ENCODE assay signal across 29 cellular contexts in genomic region chr6:45982280-45983036, GRCh38. TPM values are rescaled to one million over a fixed set of nuclear protein-coding genes. Genes with fewer than 3 reads are reported as not detected.
"Had no signal": no experiment of that assay in that cellular context is flagged by ENCODE, and none has a peak within 500 bp of the region (broad histone marks: within the 10 kb centered on the region; RNA-seq: fewer than 3 reads in every experiment).

No MANE protein-coding gene starts in this region.

- H3K9me3 Mint-ChIP-seq: activated naive CD4-positive, alpha-beta T cell treated with anti-CD3 and anti-CD28 coated beads, Interleukin-2, amount 10 ng/mL, durations not matched to agents 7 days and 5 days; activated naive CD8-positive, alpha-beta T cell treated with anti-CD3 and anti-CD28 coated beads, Interleukin-2, amount 10 ng/mL, durations not matched to agents 7 days and 5 days; dendritic cell treated with granulocyte-macrophage colony-stimulating factor and Interleukin-4, amounts not matched to agents 40 ng/mL and 50 ng/mL, for 4 days; immature natural killer cell; stimulated activated naive B cell treated with anti-CD40 and anti-IgM and Interleukin-4, amounts not matched to agents 10 μg/mL and 1 μg/mL and 100 μg/mL, for 72 hours; T-helper 1 cell treated with Interleukin-12 subunit alpha and Interleukin-12 subunit beta and Interleukin-4 antibody, amounts not matched to agents 30 μg/mL and 1 μg/mL, for 36 hours had no signal

- H3K9me3 ChIP-seq: esophagus muscularis mucosa, left lung, ovary, prostate gland, thyroid gland had no signal

- H3K36me3 Mint-ChIP-seq: activated naive CD4-positive, alpha-beta T cell treated with anti-CD3 and anti-CD28 coated beads, Interleukin-2, amount 10 ng/mL, durations not matched to agents 7 days and 5 days; immature natural killer cell; naive B cell; stimulated activated naive B cell treated with anti-CD40 and anti-IgM and Interleukin-4, amounts not matched to agents 10 μg/mL and 1 μg/mL and 100 μg/mL, for 72 hours had no signal

- H3K36me3 ChIP-seq: left lung, ovary, prostate gland, stomach, thyroid gland had no signal

- H3K27ac Mint-ChIP-seq: activated naive CD4-positive, alpha-beta T cell treated with anti-CD3 and anti-CD28 coated beads, Interleukin-2, amount 10 ng/mL, durations not matched to agents 7 days and 5 days; activated naive CD8-positive, alpha-beta T cell treated with anti-CD3 and anti-CD28 coated beads, Interleukin-2, amount 10 ng/mL, durations not matched to agents 7 days and 5 days; activated T-cell treated with anti-CD3 and anti-CD28 coated beads, Interleukin-2, amount 50 U/mL, for 72 hours; dendritic cell treated with granulocyte-macrophage colony-stimulating factor and Interleukin-4, amounts not matched to agents 40 ng/mL and 50 ng/mL, for 4 days; immature natural killer cell; stimulated activated naive B cell treated with anti-CD40 and anti-IgM and Interleukin-4, amounts not matched to agents 10 μg/mL and 1 μg/mL and 100 μg/mL, for 72 hours; T-helper 1 cell treated with Interleukin-12 subunit alpha and Interleukin-12 subunit beta and Interleukin-4 antibody, amounts not matched to agents 30 μg/mL and 1 μg/mL, for 36 hours had no signal

- H3K27me3 ChIP-seq: esophagus muscularis mucosa, left lung, ovary, stomach, thyroid gland had no signal

- ATAC-seq: activated T-cell treated with anti-CD3 and anti-CD28 coated beads, Interleukin-2, amount 50 U/mL, for 72 hours; foreskin keratinocyte; left lung; stimulated activated naive B cell treated with anti-CD40 and anti-IgM and Interleukin-4, amounts not matched to agents 10 μg/mL and 1 μg/mL and 100 μg/mL, for 72 hours had no signal

- H3K4me3 Mint-ChIP-seq: activated naive CD4-positive, alpha-beta T cell treated with anti-CD3 and anti-CD28 coated beads, Interleukin-2, amount 10 ng/mL, durations not matched to agents 7 days and 5 days; activated naive CD8-positive, alpha-beta T cell treated with anti-CD3 and anti-CD28 coated beads, Interleukin-2, amount 10 ng/mL, durations not matched to agents 7 days and 5 days; activated T-cell treated with anti-CD3 and anti-CD28 coated beads, Interleukin-2, amount 50 U/mL, for 72 hours; dendritic cell treated with granulocyte-macrophage colony-stimulating factor and Interleukin-4, amounts not matched to agents 40 ng/mL and 50 ng/mL, for 4 days; immature natural killer cell; naive B cell; stimulated activated naive B cell treated with anti-CD40 and anti-IgM and Interleukin-4, amounts not matched to agents 10 μg/mL and 1 μg/mL and 100 μg/mL, for 72 hours; T-helper 1 cell treated with Interleukin-12 subunit alpha and Interleukin-12 subunit beta and Interleukin-4 antibody, amounts not matched to agents 30 μg/mL and 1 μg/mL, for 36 hours had no signal

- H3K4me3 ChIP-seq: esophagus muscularis mucosa, left lung, ovary, prostate gland, stomach, thyroid gland had no signal

- H3K27me3 Mint-ChIP-seq: dendritic cell treated with granulocyte-macrophage colony-stimulating factor and Interleukin-4, amounts not matched to agents 40 ng/mL and 50 ng/mL, for 4 days had no signal

- H3K4me1 ChIP-seq: foreskin keratinocyte, left lung, prostate gland had no signal

- H3K27ac ChIP-seq: esophagus muscularis mucosa, foreskin keratinocyte, left lung, ovary, prostate gland, stomach, VCaP had no signal

- DNase-seq: activated CD4-positive, alpha-beta T cell treated with anti-CD3 and anti-CD28 coated beads for 4 hours; activated CD4-positive, alpha-beta T cell treated with anti-CD3 and anti-CD28 coated beads, Interleukin-2, amount 50 U/mL, for 4 hours; activated effector memory CD4-positive, alpha-beta T cell treated with Interleukin-2 at 50 U/mL for 16 hours; activated naive CD4-positive, alpha-beta T cell treated with anti-CD3 and anti-CD28 coated beads, Interleukin-2, amount 10 ng/mL, durations not matched to agents 7 days and 5 days; activated naive CD8-positive, alpha-beta T cell treated with anti-CD3 and anti-CD28 coated beads, Interleukin-2, amount 10 ng/mL, durations not matched to agents 7 days and 5 days; activated T-cell treated with anti-CD3 and anti-CD28 coated beads for 4 hours; activated T-cell treated with anti-CD3 and anti-CD28 coated beads, Interleukin-2, amount 50 U/mL, for 72 hours; caudate nucleus; foreskin keratinocyte; hippocampal formation; immature natural killer cell; kidney; left lung; naive B cell; ovary; stimulated activated CD4-positive, alpha-beta T cell treated with anti-CD3 and anti-CD28 coated beads, Interleukin-15, amount 100 ng/mL, for 24 hours; stimulated activated CD4-positive, alpha-beta T cell treated with anti-CD3 and anti-CD28 coated beads, Interleukin-2, amount 100 ng/mL, for 24 hours; stimulated activated naive B cell treated with anti-CD40 and anti-IgM and Interleukin-4, amounts not matched to agents 10 μg/mL and 1 μg/mL and 100 μg/mL, for 72 hours; stomach; SW 1271; T-helper 9 cell; thyroid gland had no signal

- H3K4me1 Mint-ChIP-seq: activated naive CD4-positive, alpha-beta T cell treated with anti-CD3 and anti-CD28 coated beads, Interleukin-2, amount 10 ng/mL, durations not matched to agents 7 days and 5 days; naive B cell; stimulated activated naive B cell treated with anti-CD40 and anti-IgM and Interleukin-4, amounts not matched to agents 10 μg/mL and 1 μg/mL and 100 μg/mL, for 72 hours had no signal

RNA-seq across cellular contexts. Expression of gene CLIC5, which starts 33.2 kb away (rescaled TPM):
- total RNA-seq: chondrocyte, foreskin keratinocyte, lung microvascular endothelial cell had no signal
